In the genomic region with DNA sequence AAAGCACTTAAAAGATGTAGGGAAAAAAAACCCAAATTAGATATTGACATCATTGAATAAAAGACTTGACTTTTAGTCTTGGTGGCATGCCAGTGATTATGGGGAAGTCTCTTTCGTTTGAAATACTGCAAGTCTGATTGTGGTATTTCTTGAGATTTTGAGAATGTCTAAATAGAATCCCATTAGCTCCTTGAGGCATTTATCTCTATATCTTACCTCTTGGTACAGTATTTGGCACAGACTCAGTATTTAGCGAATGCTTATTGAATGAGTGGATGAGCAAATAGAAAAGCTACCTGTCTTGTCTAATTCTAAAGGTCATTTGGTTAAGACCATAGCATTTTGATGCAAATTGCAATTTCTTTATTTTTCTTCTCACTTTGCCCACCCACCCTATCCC, we compare ENCODE assay signal across 25 cellular contexts.
"Had no signal": no experiment of that assay in that cellular context is flagged by ENCODE, and none has a peak within 500 bp of the region (broad histone marks: within the 10 kb centered on the region; RNA-seq: fewer than 3 reads in every experiment).

No MANE protein-coding gene starts in this region.

- H3K4me2 ChIP-seq: hepatocyte had no signal

- H3K36me3 ChIP-seq: colonic mucosa, esophagus muscularis mucosa, esophagus squamous epithelium, gastrocnemius medialis, gastroesophageal sphincter, heart left ventricle, heart right ventricle had no signal

- H3K9me3 ChIP-seq: colonic mucosa, esophagus muscularis mucosa, esophagus squamous epithelium, gastrocnemius medialis, gastroesophageal sphincter, heart left ventricle, heart right ventricle had no signal

- DNase-seq: colonic mucosa; cortex of kidney; dermis blood vessel endothelial cell; dorsolateral prefrontal cortex; effector CD4-positive, alpha-beta T cell; effector CD8-positive, alpha-beta T cell; effector memory CD4-positive, alpha-beta T cell; effector memory CD8-positive, alpha-beta T cell; endodermal cell; erythroblast; esophagus squamous epithelium; foreskin fibroblast; foreskin keratinocyte; foreskin melanocyte; gastrocnemius medialis; glutamatergic neuron; head of caudate nucleus; heart left ventricle; heart right ventricle had no signal

- H3K79me2 ChIP-seq: hepatocyte had no signal

- H3K27ac ChIP-seq: colonic mucosa, coronary artery, dorsolateral prefrontal cortex, epithelial cell of prostate, esophagus muscularis mucosa, esophagus squamous epithelium, foreskin keratinocyte, gastrocnemius medialis, gastroesophageal sphincter, heart left ventricle, heart right ventricle, hepatocyte had no signal

- H3K4me1 ChIP-seq: colonic mucosa, esophagus muscularis mucosa, foreskin keratinocyte, gastrocnemius medialis, gastroesophageal sphincter, heart left ventricle, heart right ventricle had no signal

- ATAC-seq: effector memory CD8-positive, alpha-beta T cell; esophagus mucosa; foreskin keratinocyte; gastrocnemius medialis; gastroesophageal sphincter; heart left ventricle; heart right ventricle had no signal

- H2AFZ ChIP-seq: hepatocyte had no signal

- H3K4me3 ChIP-seq: colonic mucosa, coronary artery, dorsolateral prefrontal cortex, esophagus muscularis mucosa, esophagus squamous epithelium, gastrocnemius medialis, gastroesophageal sphincter, heart left ventricle, heart right ventricle, hepatocyte had no signal

- H3K27me3 ChIP-seq: colonic mucosa, esophagus muscularis mucosa, esophagus squamous epithelium, foreskin keratinocyte, gastrocnemius medialis, heart left ventricle, heart right ventricle had no signal
